1 cellular context compared by ENCODE assay signal in genomic region chr12:109771746-109772621, GRCh38.
TF ChIP-seq lines count a peak whose summit lies in the region.

No MANE protein-coding gene starts in this region.

TF ChIP-seq in H1, 55 proteins besides CTCF, POLR2A, EP300 and RAD21:
- 0 out of 2 replicates have a peak, but pooled peaks have one; percentile 50 for TF ChIP-seq TCF12 (IDR thresholded peaks at IDR 0.05; ENCODE audit: low read depth, low read length)
- TF ChIP-seq KDM1A (IDR thresholded peaks at IDR 0.05; ENCODE audit: borderline replicate concordance, low read length) = peak; percentile 61
- no peak for TF ChIP-seq EGR1 (IDR thresholded peaks at IDR 0.05; ENCODE audit: borderline replicate concordance, low read depth, low read length)
- TF ChIP-seq CEBPB (IDR thresholded peaks at IDR 0.05; ENCODE audit: low read depth, low read length) = 0 out of 2 replicates have a peak, but pooled peaks have one; percentile 4
- TF ChIP-seq BRCA1 (IDR thresholded peaks at IDR 0.05; ENCODE audit: low read depth, low read length) = no peak
